Comparison of ENCODE assay signal across 8 cellular contexts in the genomic region with DNA sequence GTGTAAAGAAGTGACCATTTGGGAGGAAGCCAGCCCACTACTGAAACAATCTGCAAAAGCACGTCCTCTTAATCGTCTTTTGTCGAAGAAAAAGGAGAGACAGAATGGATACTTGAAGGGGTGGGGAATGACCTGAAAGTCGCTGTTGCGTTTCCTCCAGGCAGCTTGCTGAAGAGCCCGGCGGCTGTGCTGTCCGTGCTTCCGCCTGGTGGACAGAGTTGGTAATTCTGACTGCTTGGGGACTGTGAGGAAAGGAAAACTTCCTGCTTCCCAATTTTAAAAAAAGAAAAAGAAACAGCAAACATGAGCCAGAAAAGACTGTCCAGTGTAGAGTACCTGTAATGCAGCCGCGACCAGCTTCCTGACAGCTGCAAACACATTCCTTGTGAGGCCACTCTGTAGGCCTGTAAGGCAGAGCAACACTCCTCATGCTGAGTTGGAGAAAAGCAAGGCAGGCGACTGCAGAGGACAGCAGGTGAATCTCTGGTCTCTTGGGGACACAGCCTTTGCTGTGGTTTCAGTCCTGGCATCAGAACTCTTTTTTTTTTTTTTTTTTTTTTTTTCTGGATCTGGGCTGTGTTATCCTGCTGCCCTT.
DNase-seq lines count a peak whose midpoint lies in the region; ATAC-seq and TF ChIP-seq lines count a peak whose summit lies in the region.

No MANE protein-coding gene starts in this region.

- H3K4me1 Mint-ChIP-seq in natural killer cell: no peaks in the 10 kb centered on the region

- H3K4me3 Mint-ChIP-seq in natural killer cell: no peak overlapping the region

- no peaks in the 10 kb centered on the region for H3K9me3 ChIP-seq in upper lobe of right lung

- TF ChIP-seq CTCF in GM12864 (IDR thresholded peaks at IDR 0.05; ENCODE audit: low read depth, low read length, missing control alignments) (peak; percentile 68), astrocyte of the cerebellum (IDR thresholded peaks at IDR 0.05; ENCODE audit: low read depth, low read length, missing control alignments) (peak; percentile 82), upper lobe of right lung (IDR thresholded peaks at IDR 0.05) (peak; percentile 63), natural killer cell (IDR thresholded peaks at IDR 0.05) (no peak)

- DNase-seq in GM12864 (ENCODE audit: low read depth): no peak
- DNase-seq in LoVo (ENCODE audit: low spot score): peak; percentile 46
- DNase-seq in astrocyte of the cerebellum (ENCODE audit: low read depth): peak; percentile 12
- DNase-seq in iris pigment epithelial cell (ENCODE audit: low read depth): peak; percentile 73
- DNase-seq in upper lobe of right lung: peak; percentile 69
- DNase-seq in natural killer cell: no peak
- no peak for DNase-seq in central memory CD4-positive, alpha-beta T cell

- H3K36me3 ChIP-seq in upper lobe of right lung: no peaks in the 10 kb centered on the region

- H3K27ac Mint-ChIP-seq in natural killer cell: no peak overlapping the region

- H3K4me3 ChIP-seq in GM12864 (ENCODE audit: low read depth, low read length): no peak overlapping the region
- no peak overlapping the region for H3K4me3 ChIP-seq in astrocyte of the cerebellum (ENCODE audit: low read depth, low read length)
- no peak overlapping the region for H3K4me3 ChIP-seq in upper lobe of right lung

- intact Hi-C loops in upper lobe of right lung (cut with DNase I) (no loop called here), natural killer cell (cut with micrococcal nuclease) (no loop called here)

- no peak overlapping the region for H3K27ac ChIP-seq in upper lobe of right lung

- no peaks in the 10 kb centered on the region for H3K27me3 Mint-ChIP-seq in natural killer cell (ENCODE audit: low read depth in 2 of 2)

- no peaks in the 10 kb centered on the region for H3K27me3 ChIP-seq in upper lobe of right lung

- H3K36me3 Mint-ChIP-seq in natural killer cell: no peaks in the 10 kb centered on the region

- peaks cover 6 to 9% of the 10 kb centered on the region in 2 donors for H3K9me3 Mint-ChIP-seq in natural killer cell

- in situ Hi-C loops in astrocyte of the cerebellum (cut with HindIII; ENCODE audit: low sequenced_read_pairs): no loop called here

- no peaks in the 10 kb centered on the region for H3K4me1 ChIP-seq in upper lobe of right lung

- peak; percentile 83 for ATAC-seq in GM21786 (IDR thresholded peaks at IDR 0.05; ENCODE audit: unreplicated experiment)
- ATAC-seq in upper lobe of right lung: peak; percentile 85
- ATAC-seq in natural killer cell: no peak

Comparison
In these comparisons a context has a peak if more than half of its experiments do, and no peak if none do; other contexts are left out.
1. DNase-seq: peak in LoVo (single experiment), astrocyte of the cerebellum (single experiment), iris pigment epithelial cell (single experiment) and upper lobe of right lung (single experiment); none in GM12864 (single experiment), natural killer cell (single experiment) and central memory CD4-positive, alpha-beta T cell (single experiment).
2. ATAC-seq: peak in GM21786 (single experiment) and upper lobe of right lung (single experiment); none in natural killer cell (0 of 3).